In genomic region chr17:39576187-39576586, GRCh38 we compare ENCODE assay signal across 1 cellular context.
TF ChIP-seq lines count a peak whose summit lies in the region.

No MANE protein-coding gene starts in this region.

TF ChIP-seq in HCT116, 20 proteins besides CTCF, POLR2A, EP300 and RAD21 (continued from another document):
- TF ChIP-seq MAX (IDR thresholded peaks at IDR 0.05), result no peak
- TF ChIP-seq TCF7L2 (IDR thresholded peaks at IDR 0.05; ENCODE audit: borderline replicate concordance, extremely low read depth, insufficient read depth, insufficient read length), result no peak
TF ChIP-seq in HCT116: peak in this region for 0.
